Comparison of ENCODE assay signal across 1 cellular context in genomic region chr10:35219906-35220890, GRCh38.
TF ChIP-seq lines count a peak whose summit lies in the region.

No MANE protein-coding gene starts in this region.

TF ChIP-seq in endothelial cell of umbilical vein, 7 proteins besides CTCF, POLR2A, EP300 and RAD21 (continued from another document):
- TF ChIP-seq EZH2 (IDR thresholded peaks at IDR 0.05; ENCODE audit: borderline replicate concordance, low read depth, low read length, severe bottlenecking) (no peak), FOS (IDR thresholded peaks at IDR 0.05; ENCODE audit: borderline replicate concordance, insufficient read depth, low read length) (no peak), MYC (IDR thresholded peaks at IDR 0.05; ENCODE audit: low read depth, low read length) (no peak), JUN (IDR thresholded peaks at IDR 0.05; ENCODE audit: borderline replicate concordance, insufficient read depth, insufficient read length, low read depth) (no peak)
- TF ChIP-seq, protein P1, sequence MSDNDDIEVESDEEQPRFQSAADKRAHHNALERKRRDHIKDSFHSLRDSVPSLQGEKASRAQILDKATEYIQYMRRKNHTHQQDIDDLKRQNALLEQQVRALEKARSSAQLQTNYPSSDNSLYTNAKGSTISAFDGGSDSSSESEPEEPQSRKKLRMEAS (IDR thresholded peaks at IDR 0.05; ENCODE audit: insufficient read depth, insufficient read length), result no peak
